9 cellular contexts compared by ENCODE assay signal in genomic region chr12:56631790-56632700, GRCh38. TPM values are rescaled to one million over a fixed set of nuclear protein-coding genes. Genes with fewer than 3 reads are reported as not detected.
A peak's percentile ranks its signal among the peaks of the same experiment; 100 is the strongest.
DNase-seq lines count a peak whose midpoint lies in the region; ATAC-seq and TF ChIP-seq lines count a peak whose summit lies in the region.
"Had no signal": no experiment of that assay in that cellular context is flagged by ENCODE, and none has a peak within 500 bp of the region (broad histone marks: within the 10 kb centered on the region; RNA-seq: fewer than 3 reads in every experiment).

No MANE protein-coding gene starts in this region.

- no peak for TF ChIP-seq EP300 in sigmoid colon (IDR thresholded peaks at IDR 0.05)

- no peaks in the 10 kb centered on the region for H3K27me3 ChIP-seq in HUES6 (ENCODE audit: control insufficient read depth, insufficient read depth, low read length)
- no peaks in the 10 kb centered on the region for H3K27me3 ChIP-seq in sigmoid colon

- H3K9me3 ChIP-seq in HUES6 (ENCODE audit: control insufficient read depth, insufficient read depth, low read depth, low read length) = no peaks in the 10 kb centered on the region
- H3K9me3 ChIP-seq in sigmoid colon = no peaks in the 10 kb centered on the region

- intact Hi-C loops in sigmoid colon (cut with DNase I) = loop anchor here (5.0 kb wide), 1 partner anchor 60 kb away; no protein-coding TSS in a partner anchor

- in situ Hi-C loops in astrocyte of the spinal cord (cut with HindIII; ENCODE audit: low sequenced_read_pairs) = no loop called here

- 0 out of 2 replicates have a peak, but pooled peaks cover 1% of the 10 kb centered on the region for H3K36me3 ChIP-seq in HUES6 (ENCODE audit: control insufficient read depth, insufficient read depth, low read length)
- H3K36me3 ChIP-seq in sigmoid colon = peaks cover 0 to 2% (median under 1%) of the 10 kb centered on the region in 4 donors

- WGBS in sigmoid colon, 2 donors = 2 to 3% methylated on average over 13 of the region's 13 CpGs

- no peak for TF ChIP-seq CTCF in astrocyte of the spinal cord (IDR thresholded peaks at IDR 0.05; ENCODE audit: low read depth, low read length)
- TF ChIP-seq CTCF in sigmoid colon (IDR thresholded peaks at IDR 0.05) = no peak

- TF ChIP-seq POLR2A in sigmoid colon (IDR thresholded peaks at IDR 0.05) = no peak

- peaks cover 43% of the 10 kb centered on the region for H3K4me1 ChIP-seq in HUES6 (ENCODE audit: control insufficient read depth, insufficient read depth, low read length)
- peaks cover 0 to 75% (median 57%) of the 10 kb centered on the region in 4 donors for H3K4me1 ChIP-seq in sigmoid colon

- no peak overlapping the region for H3K9ac ChIP-seq in HUES6 (ENCODE audit: low read length)

- peak overlapping the region; percentile 39 for H3K4me3 ChIP-seq in HUES6 (ENCODE audit: low read depth, low read length)
- no peak overlapping the region for H3K4me3 ChIP-seq in astrocyte of the spinal cord (ENCODE audit: low read depth, low read length)
- H3K4me3 ChIP-seq in sigmoid colon = peak overlapping the region in 3 of 4 donors; percentile 12 to 26 (median 16)

- DNase-seq in NCI-H1417 (lab: John Stamatoyannopoulos, UW) = peak; percentile 44 to 70 (median 55)
- no peak for DNase-seq in NCI-H1417 treated with DMSO at 0.1 percent for 48 hours (lab: John Stamatoyannopoulos, UW)
- peak; percentile 33 to 62 (median 38) for DNase-seq in T-helper 1 cell
- peak; percentile 17 for DNase-seq in astrocyte of the spinal cord (ENCODE audit: low read depth, low spot score)
- peak in 36 of 51 donors; percentile 3 to 74 (median 22) for DNase-seq in hypothalamus (lab: John Stamatoyannopoulos, UW)
- DNase-seq in sigmoid colon = peak; percentile 88
- DNase-seq: DND-41 had no signal

- ATAC-seq in GM19328 (IDR thresholded peaks at IDR 0.05; ENCODE audit: unreplicated experiment) = no peak

- H3K27ac ChIP-seq in HUES6 (ENCODE audit: low read depth, low read length) = no peak overlapping the region
- peak overlapping the region; percentile 61 to 98 (median 92) for H3K27ac ChIP-seq in sigmoid colon

RNA-seq across cellular contexts. Expression of gene BAZ2A, which starts 1.9 kb away (rescaled TPM):
- total RNA-seq in sigmoid colon = 10 to 100 TPM; 39.6 to 91.1 (median 46.8) TPM
- polyA plus RNA-seq in sigmoid colon = 10 to 100 TPM; 14.4 to 59.5 (median 25.4) TPM

RNA-seq across cellular contexts. Expression of gene ATP5F1B, which starts 13.7 kb away (rescaled TPM):
- total RNA-seq in sigmoid colon = 100 to 1,000 TPM; 414 to 487 (median 449) TPM
- 1,000 to 10,000 TPM in 2 of 3 donors, 100 to 1,000 TPM in 1; 899 to 1,730 (median 1,188) TPM for polyA plus RNA-seq in sigmoid colon

RNA-seq across cellular contexts. Expression of gene PTGES3, which starts 56.0 kb away (rescaled TPM):
- total RNA-seq in sigmoid colon = 100 to 1,000 TPM in 3 of 4 donors, 10 to 100 TPM in 1; 92.8 to 156 (median 120) TPM
- polyA plus RNA-seq in sigmoid colon = 100 to 1,000 TPM; 179 to 209 (median 185) TPM
